Comparison of ENCODE assay signal across 1 cellular context in genomic region chr7:138814806-138815332, GRCh38.
TF ChIP-seq lines count a peak whose summit lies in the region.

No MANE protein-coding gene starts in this region.

TF ChIP-seq in HepG2, 621 proteins besides CTCF, POLR2A, EP300 and RAD21:
- TF ChIP-seq ATF7 (IDR thresholded peaks at IDR 0.05) = peak; percentile 94
- TF ChIP-seq ATF7 (CRISPR knock-in tag; IDR thresholded peaks at IDR 0.05) = no peak
- TF ChIP-seq CREB1 (IDR thresholded peaks at IDR 0.05) = peak; percentile 60; the same call in 1 of the 2 replicates
- TF ChIP-seq CREB1 (CRISPR knock-in tag; IDR thresholded peaks at IDR 0.05) = no peak
- TF ChIP-seq, protein P1, sequence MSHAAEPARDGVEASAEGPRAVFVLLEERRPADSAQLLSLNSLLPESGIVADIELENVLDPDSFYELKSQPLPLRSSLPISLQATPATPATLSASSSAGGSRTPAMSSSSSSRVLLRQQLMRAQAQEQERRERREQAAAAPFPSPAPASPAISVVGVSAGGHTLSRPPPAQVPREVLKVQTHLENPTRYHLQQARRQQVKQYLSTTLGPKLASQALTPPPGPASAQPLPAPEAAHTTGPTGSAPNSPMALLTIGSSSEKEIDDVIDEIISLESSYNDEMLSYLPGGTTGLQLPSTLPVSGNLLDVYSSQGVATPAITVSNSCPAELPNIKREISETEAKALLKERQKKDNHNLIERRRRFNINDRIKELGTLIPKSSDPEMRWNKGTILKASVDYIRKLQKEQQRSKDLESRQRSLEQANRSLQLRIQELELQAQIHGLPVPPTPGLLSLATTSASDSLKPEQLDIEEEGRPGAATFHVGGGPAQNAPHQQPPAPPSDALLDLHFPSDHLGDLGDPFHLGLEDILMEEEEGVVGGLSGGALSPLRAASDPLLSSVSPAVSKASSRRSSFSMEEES (CRISPR knock-in tag; IDR thresholded peaks at IDR 0.05) = no peak
- no peak for TF ChIP-seq ZNF503 (CRISPR knock-in tag; IDR thresholded peaks at IDR 0.05)
